12 cellular contexts compared by ENCODE assay signal in genomic region chr18:51107594-51108305, GRCh38.
DNase-seq lines count a peak whose midpoint lies in the region; FAIRE-seq and TF ChIP-seq lines count a peak whose summit lies in the region.
"Had no signal": no experiment of that assay in that cellular context is flagged by ENCODE, and none has a peak within 500 bp of the region (broad histone marks: within the 10 kb centered on the region; RNA-seq: fewer than 3 reads in every experiment).

No MANE protein-coding gene starts in this region.

- peaks cover 4% of the 10 kb centered on the region for H3K9me3 Mint-ChIP-seq in T-helper 2 cell treated with Interferon-gamma antibody and Interleukin-4, amounts not matched to agents 5 μg/mL and 100 μg/mL, for 36 hours

- no peak for TF ChIP-seq POLR2A in H54 (IDR thresholded peaks at IDR 0.05; ENCODE audit: low read depth, low read length)

- DNase-seq in DMS53 (lab: John Stamatoyannopoulos, UW) (peak; percentile 68), H54 (ENCODE audit: insufficient read length, low spot score) (peak; percentile 27), kidney tubule cell (ENCODE audit: low spot score) (peak; percentile 84), NCI-H2227 treated with DMSO at 0.1 percent for 48 hours (lab: John Stamatoyannopoulos, UW) (no peak), cortex of kidney (lab: John Stamatoyannopoulos, UW) (no peak), GDM1 (lab: John Stamatoyannopoulos, UW) (no peak)
- no peak for DNase-seq in T-helper 2 cell treated with Interferon-gamma antibody and Interleukin-4, amounts not matched to agents 5 μg/mL and 100 μg/mL, for 36 hours (ENCODE audit: low spot score)
- DNase-seq: KG1, NCI-H524 treated with DMSO at 0.1 percent for 48 hours, right cardiac atrium, transverse colon had no signal

- H3K27me3 Mint-ChIP-seq in T-helper 2 cell treated with Interferon-gamma antibody and Interleukin-4, amounts not matched to agents 5 μg/mL and 100 μg/mL, for 36 hours (ENCODE audit: low read depth), result no peaks in the 10 kb centered on the region

- no peak for FAIRE-seq in H54 (lab: Jason Lieb, UNC)
- FAIRE-seq: astrocyte had no signal

- no peaks in the 10 kb centered on the region for H3K36me3 Mint-ChIP-seq in T-helper 2 cell treated with Interferon-gamma antibody and Interleukin-4, amounts not matched to agents 5 μg/mL and 100 μg/mL, for 36 hours (ENCODE audit: low read depth)

- peaks cover 16% of the 10 kb centered on the region for H3K4me1 Mint-ChIP-seq in T-helper 2 cell treated with Interferon-gamma antibody and Interleukin-4, amounts not matched to agents 5 μg/mL and 100 μg/mL, for 36 hours (ENCODE audit: low read depth)

- H3K27ac Mint-ChIP-seq in T-helper 2 cell treated with Interferon-gamma antibody and Interleukin-4, amounts not matched to agents 5 μg/mL and 100 μg/mL, for 36 hours, result peak overlapping the region; percentile 39

- no peak overlapping the region for H3K4me3 Mint-ChIP-seq in T-helper 2 cell treated with Interferon-gamma antibody and Interleukin-4, amounts not matched to agents 5 μg/mL and 100 μg/mL, for 36 hours

Comparison
In these comparisons a context has a peak if more than half of its experiments do, and no peak if none do; other contexts are left out.
1. DNase-seq: peak in DMS53 (single experiment), H54 (single experiment) and kidney tubule cell (single experiment); none in T-helper 2 cell treated with Interferon-gamma antibody and Interleukin-4, amounts not matched to agents 5 μg/mL and 100 μg/mL, for 36 hours (single experiment), NCI-H2227 treated with DMSO at 0.1 percent for 48 hours (single experiment), cortex of kidney (single experiment) and GDM1 (single experiment).